2 cellular contexts compared by ENCODE assay signal in genomic region chr1:45260244-45260643, GRCh38.
TF ChIP-seq lines count a peak whose summit lies in the region.

No MANE protein-coding gene starts in this region.

TF ChIP-seq in K562, 482 proteins besides CTCF, POLR2A, EP300 and RAD21:
- peak; percentile 13; the same call in 1 of the 2 replicates for TF ChIP-seq PKNOX1 (IDR thresholded peaks at IDR 0.05)
- TF ChIP-seq NR3C1 (CRISPR knock-in tag; IDR thresholded peaks at IDR 0.05): no peak

TF ChIP-seq in endothelial cell of umbilical vein, 7 proteins besides CTCF, POLR2A, EP300 and RAD21:
- no peak for TF ChIP-seq GATA2 (IDR thresholded peaks at IDR 0.05; ENCODE audit: insufficient read depth, insufficient read length, low read depth, low read length)
- no peak for TF ChIP-seq FOS (IDR thresholded peaks at IDR 0.05; ENCODE audit: borderline replicate concordance, insufficient read depth, low read length)
- no peak for TF ChIP-seq MAX (IDR thresholded peaks at IDR 0.05; ENCODE audit: insufficient read depth, insufficient read length)
- TF ChIP-seq JUN (IDR thresholded peaks at IDR 0.05; ENCODE audit: borderline replicate concordance, insufficient read depth, insufficient read length, low read depth): no peak
- TF ChIP-seq EZH2 (IDR thresholded peaks at IDR 0.05; ENCODE audit: borderline replicate concordance, low read depth, low read length, severe bottlenecking): no peak
- TF ChIP-seq POLR2AphosphoS5 (IDR thresholded peaks at IDR 0.05; ENCODE audit: insufficient read depth, low read depth, low read length): no peak
- no peak for TF ChIP-seq MYC (IDR thresholded peaks at IDR 0.05; ENCODE audit: low read depth, low read length)
TF ChIP-seq in endothelial cell of umbilical vein: peak in this region for 0.
